ENCODE assay signal across 9 cellular contexts in genomic region chr12:108665608-108666202, GRCh38. TPM values are rescaled to one million over a fixed set of nuclear protein-coding genes. Genes with fewer than 3 reads are reported as not detected.
DNase-seq lines count a peak whose midpoint lies in the region; ATAC-seq and TF ChIP-seq lines count a peak whose summit lies in the region.
"Had no signal": no experiment of that assay in that cellular context is flagged by ENCODE, and none has a peak within 500 bp of the region (broad histone marks: within the 10 kb centered on the region; RNA-seq: fewer than 3 reads in every experiment).

No MANE protein-coding gene starts in this region.

- H3K4me3 ChIP-seq in DOHH2 (ENCODE audit: low read length) (peak overlapping the region; percentile 66), SK-N-MC (no peak overlapping the region), psoas muscle (no peak overlapping the region)

- H3K4me2 ChIP-seq in DOHH2 (ENCODE audit: low read length): peak overlapping the region; percentile 91

- peaks cover 13% of the 10 kb centered on the region for H3F3A ChIP-seq in DOHH2 (ENCODE audit: control insufficient read depth, insufficient read depth)

- H3K27me3 ChIP-seq in DOHH2 (ENCODE audit: control insufficient read depth, low read length) (no peaks in the 10 kb centered on the region), psoas muscle (ENCODE audit: insufficient read depth in 3 of 3, low read length in 2 of 3) (no peaks in the 10 kb centered on the region)

- H3K9me3 ChIP-seq in DOHH2 (ENCODE audit: control insufficient read depth, insufficient read depth, low read length) (0 out of 2 replicates have a peak, but pooled peaks cover 2% of the 10 kb centered on the region), SK-N-MC (ENCODE audit: low read depth, low read length) (no peaks in the 10 kb centered on the region), psoas muscle (no peaks in the 10 kb centered on the region)

- H3K27ac ChIP-seq in DOHH2 (ENCODE audit: low read depth, low read length) (peak overlapping the region; percentile 85), SK-N-MC (peak overlapping the region; percentile 64; the same call in 1 of the 2 replicates), psoas muscle (peak overlapping the region; percentile 86)

- DNase-seq in SK-N-MC (ENCODE audit: low read depth, low spot score) (no peak), Right ventricle myocardium superior (no peak), psoas muscle (no peak), NCI-H510A treated with DMSO at 0.1 percent for 48 hours (lab: John Stamatoyannopoulos, UW) (no peak), HK-2 (ENCODE audit: unreplicated experiment) (no peak), DMS114 treated with DMSO at 0.1 percent for 48 hours (lab: John Stamatoyannopoulos, UW; ENCODE audit: unreplicated experiment) (no peak)
- DNase-seq: activated CD8-positive, alpha-beta T cell treated with anti-CD3 and anti-CD28 coated beads, Interleukin-2, amount 10 ng/mL, durations not matched to agents 7 days and 5 days had no signal

- H3K36me3 ChIP-seq in DOHH2 (ENCODE audit: control insufficient read depth, low read length): no peaks in the 10 kb centered on the region
- peaks cover 10% of the 10 kb centered on the region for H3K36me3 ChIP-seq in SK-N-MC (ENCODE audit: insufficient read depth, low read length)
- peaks cover 5 to 13% of the 10 kb centered on the region in 2 donors for H3K36me3 ChIP-seq in psoas muscle (ENCODE audit: insufficient read depth in 1 of 2, low read depth in 1 of 2)

- 33 to 54% (median 37%) methylated on average over 6 of the region's 6 CpGs for WGBS in psoas muscle, 3 donors

- H3K4me1 ChIP-seq in DOHH2 (ENCODE audit: control insufficient read depth, low read length) (peaks cover 66% of the 10 kb centered on the region), psoas muscle (peaks cover 64% of the 10 kb centered on the region)

- intact Hi-C loops in Right ventricle myocardium superior (cut with DNase I) (loop anchor here (2.0 kb wide), 1 partner anchor 137 kb away; no protein-coding TSS in a partner anchor), psoas muscle (cut with DNase I) (loop anchor here (1.0 to 10.0 kb wide), 7 partner anchors 65 to 429 kb away; partner anchors contain the start of genes ALKBH2 (in 1 of the 2), CORO1C (in 1 of the 2), SSH1 (in 1 of the 2) and UNG (in 1 of the 2))

- TF ChIP-seq CTCF in DOHH2 (IDR thresholded peaks at IDR 0.05; ENCODE audit: low read depth, low read length, poor library complexity, severe bottlenecking) (no peak), psoas muscle (IDR thresholded peaks at IDR 0.05) (no peak)

- no peaks in the 10 kb centered on the region for H4K20me1 ChIP-seq in DOHH2 (ENCODE audit: control insufficient read depth, insufficient read depth, low read depth, low read length)

- no peaks in the 10 kb centered on the region for H3K9me2 ChIP-seq in DOHH2 (replicated peaks; ENCODE audit: control insufficient read depth, low read length)

- no peaks in the 10 kb centered on the region; the same call in 1 of the 2 replicates for H3K79me2 ChIP-seq in DOHH2 (ENCODE audit: control insufficient read depth, low read length)

- peak overlapping the region; percentile 39 for H3K9ac ChIP-seq in SK-N-MC (ENCODE audit: insufficient read length)

- ATAC-seq in Right ventricle myocardium superior (ENCODE audit: poor library complexity) (peak; percentile 51), psoas muscle (peak; percentile 56 to 65 (median 62)), HG03045 (IDR thresholded peaks at IDR 0.05; ENCODE audit: unreplicated experiment) (no peak)

RNA-seq across cellular contexts. Expression of gene SELPLG, which starts 32.0 kb away (rescaled TPM):
- total RNA-seq in Right ventricle myocardium superior (4.2 TPM), psoas muscle (1 to 10 TPM; 1.5 to 2.3 (median 1.8) TPM)
- polyA plus RNA-seq in psoas muscle: 1 to 10 TPM in 2 of 3 donors, under 1 TPM in 1; 0.62 to 3.8 (median 1.2) TPM
